ENCODE assay signal across 11 cellular contexts in genomic region chr6:157879873-157880254, GRCh38. TPM values are rescaled to one million over a fixed set of nuclear protein-coding genes. Genes with fewer than 3 reads are reported as not detected.
DNase-seq lines count a peak whose midpoint lies in the region; ATAC-seq and TF ChIP-seq lines count a peak whose summit lies in the region.
"Had no signal": no experiment of that assay in that cellular context is flagged by ENCODE, and none has a peak within 500 bp of the region (broad histone marks: within the 10 kb centered on the region; RNA-seq: fewer than 3 reads in every experiment).

No MANE protein-coding gene starts in this region.

- no peaks in the 10 kb centered on the region for H3K27me3 ChIP-seq in left ventricle myocardium inferior (ENCODE audit: low read depth)
- no peaks in the 10 kb centered on the region for H3K27me3 ChIP-seq in upper lobe of left lung
- no peaks in the 10 kb centered on the region for H3K27me3 ChIP-seq in gastrocnemius medialis

- H3K9me3 ChIP-seq in left ventricle myocardium inferior (replicated peaks) = no peaks in the 10 kb centered on the region
- no peaks in the 10 kb centered on the region for H3K9me3 ChIP-seq in upper lobe of left lung
- H3K9me3 ChIP-seq in gastrocnemius medialis = no peaks in the 10 kb centered on the region
- H3K9me3 ChIP-seq: SK-N-SH had no signal

- no peak overlapping the region for H3K27ac ChIP-seq in left ventricle myocardium inferior (replicated peaks)
- H3K27ac ChIP-seq in upper lobe of left lung = no peak overlapping the region
- H3K27ac ChIP-seq in gastrocnemius medialis = no peak overlapping the region
- H3K27ac ChIP-seq: C4-2B had no signal

- no peak for DNase-seq in left ventricle myocardium superior
- DNase-seq in left ventricle myocardium inferior = no peak
- no peak for DNase-seq in activated naive CD8-positive, alpha-beta T cell treated with anti-CD3 and anti-CD28 coated beads for 36 hours
- peak in 1 of 2 donors; percentile 42 for DNase-seq in upper lobe of left lung
- DNase-seq in ACHN = no peak
- no peak for DNase-seq in NCI-H146 treated with DMSO at 0.1 percent for 48 hours (lab: John Stamatoyannopoulos, UW; ENCODE audit: unreplicated experiment)
- no peak for DNase-seq in gastrocnemius medialis
- DNase-seq: aorta, SK-N-SH had no signal

- no peak overlapping the region for H3K4me3 ChIP-seq in left ventricle myocardium inferior
- no peak overlapping the region for H3K4me3 ChIP-seq in upper lobe of left lung
- no peak overlapping the region for H3K4me3 ChIP-seq in gastrocnemius medialis

- H3K4me1 Mint-ChIP-seq in activated naive CD8-positive, alpha-beta T cell treated with anti-CD3 and anti-CD28 coated beads for 36 hours = peaks cover 77% of the 10 kb centered on the region

- no peak for TF ChIP-seq EP300 in upper lobe of left lung (IDR thresholded peaks at IDR 0.05)

- peak; percentile 20 for ATAC-seq in left ventricle myocardium superior
- ATAC-seq in HG03045 (IDR thresholded peaks at IDR 0.05; ENCODE audit: unreplicated experiment) = peak; percentile 35
- peak; percentile 45 to 79 for ATAC-seq in upper lobe of left lung (ENCODE audit: low FRiP score in 2 of 2)
- no peak for ATAC-seq in gastrocnemius medialis

- H3K4me3 Mint-ChIP-seq in activated naive CD8-positive, alpha-beta T cell treated with anti-CD3 and anti-CD28 coated beads for 36 hours = no peak overlapping the region

- H3K36me3 ChIP-seq in left ventricle myocardium inferior (peaks cover 47% of the 10 kb centered on the region), upper lobe of left lung (peaks cover 0 to 30% (median 7%) of the 10 kb centered on the region in 4 donors), gastrocnemius medialis (peaks cover 0 to 26% of the 10 kb centered on the region in 2 donors)

- intact Hi-C loops in left ventricle myocardium superior (cut with micrococcal nuclease) (loop anchor here (10.0 kb wide), 1 partner anchor 125 kb away; no protein-coding TSS in a partner anchor), left ventricle myocardium inferior (cut with micrococcal nuclease) (no loop called here), gastrocnemius medialis (cut with DNase I; ENCODE audit: low total_unique reads) (loop anchor here (10.0 kb wide), 1 partner anchor 215 kb away; no protein-coding TSS in a partner anchor)

- WGBS in upper lobe of left lung, 2 donors = 76% methylated on average over 2 of the region's 2 CpGs

- no peaks in the 10 kb centered on the region for H3K27me3 Mint-ChIP-seq in activated naive CD8-positive, alpha-beta T cell treated with anti-CD3 and anti-CD28 coated beads for 36 hours

- H3K36me3 Mint-ChIP-seq in activated naive CD8-positive, alpha-beta T cell treated with anti-CD3 and anti-CD28 coated beads for 36 hours = peaks cover 89% of the 10 kb centered on the region

- H3K4me1 ChIP-seq in left ventricle myocardium inferior (peaks cover 11% of the 10 kb centered on the region), upper lobe of left lung (peaks cover 0 to 19% (median 3%) of the 10 kb centered on the region in 4 donors), gastrocnemius medialis (no peaks in the 10 kb centered on the region)

- TF ChIP-seq CTCF in left ventricle myocardium inferior (IDR thresholded peaks at IDR 0.05; ENCODE audit: borderline replicate concordance) (no peak), upper lobe of left lung (IDR thresholded peaks at IDR 0.05) (no peak), gastrocnemius medialis (IDR thresholded peaks at IDR 0.05 in 4 of 5, conservative IDR thresholded peaks at IDR 0.05 in 1 of 5) (no peak)

- TF ChIP-seq POLR2A in upper lobe of left lung (IDR thresholded peaks at IDR 0.05) = no peak
- TF ChIP-seq POLR2A in gastrocnemius medialis (IDR thresholded peaks at IDR 0.05) = no peak

- in situ Hi-C loops in ACHN (cut with HindIII; ENCODE audit: low pct_ligation_motif_present, low pct_unique_long_range_greater_than_20kb, low sequenced_read_pairs) = loop anchor here (10.0 kb wide), 1 partner anchor 115 kb away; no protein-coding TSS in a partner anchor
- in situ Hi-C loops in gastrocnemius medialis (cut with MboI; ENCODE audit: low sequenced_read_pairs in 4 of 4) = loop anchor here in 2 of 4 donors (5.0 to 10.0 kb wide), 2 partner anchors 123 to 125 kb away; no protein-coding TSS in a partner anchor

- peak overlapping the region; percentile 81 for H3K27ac Mint-ChIP-seq in activated naive CD8-positive, alpha-beta T cell treated with anti-CD3 and anti-CD28 coated beads for 36 hours

- H3K9me3 Mint-ChIP-seq in activated naive CD8-positive, alpha-beta T cell treated with anti-CD3 and anti-CD28 coated beads for 36 hours = peaks cover 16% of the 10 kb centered on the region

RNA-seq across cellular contexts. Expression of gene SNX9, which starts 56.8 kb away (rescaled TPM):
- total RNA-seq in left ventricle myocardium superior (31.6 TPM), left ventricle myocardium inferior (31.9 TPM), upper lobe of left lung (10 to 100 TPM; 13.6 to 31.6 (median 19.0) TPM), gastrocnemius medialis (10 to 100 TPM; 29.4 to 44.9 (median 33.3) TPM)
- 10 to 100 TPM; 63.4 to 64.4 TPM for total RNA-seq in activated naive CD8-positive, alpha-beta T cell treated with anti-CD3 and anti-CD28 coated beads for 36 hours

Comparison
In these comparisons a context has a peak if more than half of its experiments do, and no peak if none do; other contexts are left out.
1. ATAC-seq: peak in left ventricle myocardium superior (single experiment), HG03045 (single experiment) and upper lobe of left lung (2 of 2); none in gastrocnemius medialis (0 of 2).